ENCODE assay signal across 8 cellular contexts in genomic region chr3:134373942-134374790, GRCh38. TPM values are rescaled to one million over a fixed set of nuclear protein-coding genes. Genes with fewer than 3 reads are reported as not detected.
A peak's percentile ranks its signal among the peaks of the same experiment; 100 is the strongest.
DNase-seq lines count a peak whose midpoint lies in the region; ATAC-seq, FAIRE-seq and TF ChIP-seq lines count a peak whose summit lies in the region.

TSS of gene AMOTL2 (minus strand) at chr3:134374447. CDS start at chr3:134371433, 3,014 bp downstream.

- peaks cover 54% of the 10 kb centered on the region for H3K79me2 ChIP-seq in astrocyte (ENCODE audit: insufficient read depth, low read length)

- H3K9ac ChIP-seq in astrocyte (ENCODE audit: low read length) = peak within 1 kb of the TSS; percentile 100

- no peaks in the 10 kb centered on the region for H3K27me3 ChIP-seq in astrocyte (ENCODE audit: insufficient read depth, low read length)

- H3K36me3 ChIP-seq in HEK293 (ENCODE audit: control insufficient read depth in 2 of 2, insufficient read depth in 1 of 2, low read length in 2 of 2) (peaks cover 0 to 22% of the 10 kb centered on the region in 2 experiments; a peak in 1 of 3 replicates), astrocyte (ENCODE audit: insufficient read depth, low read length) (peaks cover 26% of the 10 kb centered on the region)

- no peak for FAIRE-seq in astrocyte (lab: Jason Lieb, UNC)

- TF ChIP-seq CTCF in HEK293 (tag by site-specific recombination; IDR thresholded peaks at IDR 0.05) = no peak
- no peak for TF ChIP-seq CTCF in astrocyte (IDR thresholded peaks at IDR 0.05; ENCODE audit: insufficient read depth, low read depth, low read length)
- no peak for TF ChIP-seq CTCF in osteocyte (IDR thresholded peaks at IDR 0.05)

- H3K4me1 ChIP-seq in HEK293 (ENCODE audit: control insufficient read depth, insufficient read depth, low read length) = peaks cover 2% of the 10 kb centered on the region; the same call in 1 of the 2 replicates
- H3K4me1 ChIP-seq in astrocyte (ENCODE audit: insufficient read depth, low read length) = peaks cover 45% of the 10 kb centered on the region

- peaks cover 31% of the 10 kb centered on the region for H3K4me1 Mint-ChIP-seq in astrocyte (ENCODE audit: low read depth, unreplicated experiment)
- peaks cover 44% of the 10 kb centered on the region for H3K4me1 Mint-ChIP-seq in osteocyte (ENCODE audit: unreplicated experiment)

- CTCF ChIA-PET in HEK293 (lab: Yijun Ruan, JAX) = interaction anchor here (0.7 to 2.4 kb wide), 6 partner anchors 8 to 99 kb away, joined by 3 to 9 read pairs (median 4); no protein-coding TSS in a partner anchor

- no peaks in the 10 kb centered on the region for H3K9me3 Mint-ChIP-seq in astrocyte (ENCODE audit: unreplicated experiment)
- no peaks in the 10 kb centered on the region for H3K9me3 Mint-ChIP-seq in osteocyte (ENCODE audit: unreplicated experiment)

- peaks cover 12% of the 10 kb centered on the region for H3K36me3 Mint-ChIP-seq in astrocyte (ENCODE audit: low read depth, unreplicated experiment)
- H3K36me3 Mint-ChIP-seq in osteocyte (ENCODE audit: unreplicated experiment) = peaks cover 25% of the 10 kb centered on the region

- H3K27me3 Mint-ChIP-seq in astrocyte (ENCODE audit: low read depth, unreplicated experiment) = peaks cover 5% of the 10 kb centered on the region
- H3K27me3 Mint-ChIP-seq in osteocyte (ENCODE audit: unreplicated experiment) = no peaks in the 10 kb centered on the region

- H3K4me3 ChIP-seq in HEK293 (ENCODE audit: low read depth, low read length) (peak within 1 kb of the TSS; percentile 89), astrocyte (ENCODE audit: insufficient read depth, low read depth, low read length) (peak within 1 kb of the TSS; percentile 99)

- peak within 1 kb of the TSS; percentile 91 for H2AFZ ChIP-seq in astrocyte (ENCODE audit: low read depth, low read length)

- no peaks in the 10 kb centered on the region for H3K9me3 ChIP-seq in HEK293 (ENCODE audit: control insufficient read depth, insufficient read depth, low read depth, low read length)
- no peaks in the 10 kb centered on the region for H3K9me3 ChIP-seq in astrocyte (ENCODE audit: insufficient read depth, low read depth, low read length)

- ATAC-seq in left cardiac atrium (peak; percentile 83 to 86), GM21367 (IDR thresholded peaks at IDR 0.05; ENCODE audit: unreplicated experiment) (no peak)

- H3K27ac Mint-ChIP-seq in astrocyte (ENCODE audit: unreplicated experiment) (peak within 1 kb of the TSS; percentile 99), osteocyte (ENCODE audit: unreplicated experiment) (peak within 1 kb of the TSS; percentile 97)

- H3K4me3 Mint-ChIP-seq in astrocyte (ENCODE audit: unreplicated experiment) = peak within 1 kb of the TSS; percentile 96
- peak within 1 kb of the TSS; percentile 96 for H3K4me3 Mint-ChIP-seq in osteocyte (ENCODE audit: unreplicated experiment)

- DNase-seq in DMS114 treated with DMSO at 0.1 percent for 48 hours (lab: John Stamatoyannopoulos, UW; ENCODE audit: unreplicated experiment) (peak; percentile 46), NCI-H748 (lab: John Stamatoyannopoulos, UW; ENCODE audit: unreplicated experiment) (peak; percentile 78), astrocyte (ENCODE audit: low read depth) (peak; percentile 94), left cardiac atrium (peak; percentile 89), osteocyte (ENCODE audit: extremely low spot score, unreplicated experiment) (peak; percentile 97), NCI-H345 (lab: John Stamatoyannopoulos, UW) (no peak)

- H3K4me2 ChIP-seq in astrocyte (ENCODE audit: low read length) = peak within 1 kb of the TSS; percentile 100

- intact Hi-C loops in left cardiac atrium (cut with DNase I) = loop anchor here (5.0 to 10.0 kb wide), 3 partner anchors 62 to 101 kb away; no protein-coding TSS in a partner anchor

- H3K27ac ChIP-seq in HEK293 (ENCODE audit: extremely low read depth, low read depth, low read length) = peak within 1 kb of the TSS; percentile 90
- H3K27ac ChIP-seq in astrocyte (ENCODE audit: low read depth, low read length) = peak within 1 kb of the TSS; percentile 100

- POLR2A ChIA-PET in HEK293 (lab: Yijun Ruan, JAX) = interaction anchor here (0.7 to 4.1 kb wide), 9 partner anchors 10 to 113 kb away, joined by 3 to 76 read pairs (median 4); no protein-coding TSS in a partner anchor

- peaks cover 44% of the 10 kb centered on the region for H4K20me1 ChIP-seq in astrocyte (ENCODE audit: insufficient read depth, low read length)

TF ChIP-seq in HEK293, 187 proteins besides CTCF, POLR2A, EP300 and RAD21 (continues in another document):
- TF ChIP-seq HOXD13 (CRISPR knock-in tag; IDR thresholded peaks at IDR 0.05; ENCODE audit: borderline replicate concordance) = 0 out of 2 replicates have a peak, but pooled peaks have one; percentile 1
- TF ChIP-seq ZEB2 (tag by site-specific recombination; IDR thresholded peaks at IDR 0.05) = peak; percentile 60
- TF ChIP-seq SCRT1 (tag by site-specific recombination; IDR thresholded peaks at IDR 0.05; ENCODE audit: borderline replicate concordance) = no peak
- peak; percentile 84 for TF ChIP-seq INSM2 (tag by site-specific recombination; IDR thresholded peaks at IDR 0.05)
- peak; percentile 88 for TF ChIP-seq KLF1 (tag by site-specific recombination; IDR thresholded peaks at IDR 0.05)
- no peak for TF ChIP-seq ZNF174 (tag by site-specific recombination; IDR thresholded peaks at IDR 0.05)
- peak; percentile 76 for TF ChIP-seq ZBTB17 (tag by site-specific recombination; IDR thresholded peaks at IDR 0.05)
- TF ChIP-seq ZNF660 (tag by site-specific recombination; IDR thresholded peaks at IDR 0.05) = peak; percentile 39; the same call in 1 of the 2 replicates
- TF ChIP-seq ZBTB26 (tag by site-specific recombination; optimal IDR thresholded peaks at IDR 0.05) = peak; percentile 87
- 0 out of 2 replicates have a peak, but pooled peaks have one; percentile 39 for TF ChIP-seq ZNF501 (tag by site-specific recombination; IDR thresholded peaks at IDR 0.05)
- peak; percentile 93 for TF ChIP-seq ZFHX2 (tag by site-specific recombination; conservative IDR thresholded peaks at IDR 0.05)
- TF ChIP-seq ZBTB8A (tag by site-specific recombination; IDR thresholded peaks at IDR 0.05) = peak; percentile 79
- no peak for TF ChIP-seq ZFP3 (tag by site-specific recombination; IDR thresholded peaks at IDR 0.05; ENCODE audit: low read depth)
- peak; percentile 65 for TF ChIP-seq ZSCAN30 (tag by site-specific recombination; IDR thresholded peaks at IDR 0.05)
- peak; percentile 25; the same call in 1 of the 2 replicates for TF ChIP-seq PRDM6 (tag by site-specific recombination; IDR thresholded peaks at IDR 0.05)
- peak; percentile 86 for TF ChIP-seq SP2 (tag by site-specific recombination; IDR thresholded peaks at IDR 0.05)
- TF ChIP-seq ZNF747 (tag by site-specific recombination; IDR thresholded peaks at IDR 0.05) = no peak
- peak; percentile 24; the same call in 1 of the 2 replicates for TF ChIP-seq ZNF580 (tag by site-specific recombination; IDR thresholded peaks at IDR 0.05)
- 0 out of 2 replicates have a peak, but pooled peaks have one; percentile 13 for TF ChIP-seq ZIC2 (tag by site-specific recombination; IDR thresholded peaks at IDR 0.05)
- TF ChIP-seq KLF9 (tag by site-specific recombination; IDR thresholded peaks at IDR 0.05; ENCODE audit: low read depth) = peak; percentile 63
- TF ChIP-seq ZNF341 (tag by site-specific recombination; IDR thresholded peaks at IDR 0.05; ENCODE audit: low read depth) = peak; percentile 83
- TF ChIP-seq KLF8 (tag by site-specific recombination; IDR thresholded peaks at IDR 0.05) = peak; percentile 88
- TF ChIP-seq WT1 (tag by site-specific recombination; IDR thresholded peaks at IDR 0.05) = peak; percentile 53; the same call in 1 of the 2 replicates

RNA-seq across cellular contexts. Expression of gene AMOTL2, which starts in this region (rescaled TPM):
- 150 and 197 TPM in 2 replicates for total RNA-seq in astrocyte
- total RNA-seq in left cardiac atrium = 10 to 100 TPM; 47.9 to 59.3 TPM
- total RNA-seq in osteocyte = 195 and 199 TPM in 2 replicates
